Comparison of ENCODE assay signal across 1 cellular context in genomic region chr4:3083732-3084131, GRCh38.
TF ChIP-seq lines count a peak whose summit lies in the region.

No MANE protein-coding gene starts in this region.

TF ChIP-seq in GM12878, 131 proteins besides CTCF, POLR2A, EP300 and RAD21:
- no peak for TF ChIP-seq SIX5 (IDR thresholded peaks at IDR 0.05; ENCODE audit: low read depth, low read length, severe bottlenecking)
- TF ChIP-seq ZNF217 (IDR thresholded peaks at IDR 0.05): no peak
- no peak for TF ChIP-seq POLR2AphosphoS5 (IDR thresholded peaks at IDR 0.05; ENCODE audit: low read length)
- TF ChIP-seq RCOR1 (conservative IDR thresholded peaks at IDR 0.05; ENCODE audit: low read depth, low read length): no peak
- TF ChIP-seq DPF2 (IDR thresholded peaks at IDR 0.05): no peak
- no peak for TF ChIP-seq BCL11A (IDR thresholded peaks at IDR 0.05; ENCODE audit: low read depth, low read length)
- no peak for TF ChIP-seq CBX3 (IDR thresholded peaks at IDR 0.05; ENCODE audit: borderline replicate concordance, low read depth)
- TF ChIP-seq EED (IDR thresholded peaks at IDR 0.05; ENCODE audit: low read depth): no peak
